Comparison of ENCODE assay signal across 9 cellular contexts in genomic region chr6:52263709-52264320, GRCh38. TPM values are rescaled to one million over a fixed set of nuclear protein-coding genes. Genes with fewer than 3 reads are reported as not detected.
A peak's percentile ranks its signal among the peaks of the same experiment; 100 is the strongest.
DNase-seq lines count a peak whose midpoint lies in the region; ATAC-seq, FAIRE-seq and TF ChIP-seq lines count a peak whose summit lies in the region.
"Had no signal": no experiment of that assay in that cellular context is flagged by ENCODE, and none has a peak within 500 bp of the region (broad histone marks: within the 10 kb centered on the region; RNA-seq: fewer than 3 reads in every experiment).

No MANE protein-coding gene starts in this region.

- peaks cover 7 to 19% of the 10 kb centered on the region in 2 donors for H3K4me1 Mint-ChIP-seq in natural killer cell treated with Interleukin-12 subunit alpha and Interleukin-12 subunit beta and Interleukin-15 and Interleukin-18, amount 100 ng/mL, for 72 hours (ENCODE audit: low read depth in 2 of 2)

- no peaks in the 10 kb centered on the region for H3K27me3 Mint-ChIP-seq in natural killer cell treated with Interleukin-12 subunit alpha and Interleukin-12 subunit beta and Interleukin-15 and Interleukin-18, amount 100 ng/mL, for 72 hours
- H3K27me3 Mint-ChIP-seq: IgD-negative memory B cell had no signal

- no peak overlapping the region for H3K4me3 ChIP-seq in endothelial cell of umbilical vein (replicated peaks in 1 of 3; ENCODE audit: insufficient read depth in 1 of 3, low read depth in 1 of 3, low read length in 3 of 3)

- peak; percentile 93 for FAIRE-seq in endothelial cell of umbilical vein (lab: Jason Lieb, UNC)

- no peaks in the 10 kb centered on the region for H3K79me2 ChIP-seq in endothelial cell of umbilical vein (ENCODE audit: control insufficient read depth, insufficient read depth, low read length)

- intact Hi-C loops in endothelial cell of umbilical vein (cut with micrococcal nuclease): loop anchor here (1.0 kb wide), 2 partner anchors 101 to 201 kb away; no protein-coding TSS in a partner anchor

- no peak overlapping the region for H2AFZ ChIP-seq in endothelial cell of umbilical vein (ENCODE audit: low read depth, low read length)

- H3K9me3 ChIP-seq in endothelial cell of umbilical vein (replicated peaks; ENCODE audit: control insufficient read depth, insufficient read depth, low read length): no peaks in the 10 kb centered on the region

- no peak overlapping the region for H3K4me2 ChIP-seq in endothelial cell of umbilical vein (ENCODE audit: insufficient read depth, low read length)

- peak overlapping the region in 1 of 2 donors; percentile 9 for H3K27ac Mint-ChIP-seq in natural killer cell treated with Interleukin-12 subunit alpha and Interleukin-12 subunit beta and Interleukin-15 and Interleukin-18, amount 100 ng/mL, for 72 hours

- DNase-seq in AG20443 (ENCODE audit: low spot score): peak; percentile 79
- DNase-seq in NCI-H82 (lab: John Stamatoyannopoulos, UW): peak; percentile 74
- DNase-seq in activated CD8-positive, alpha-beta memory T cell treated with anti-CD3 and anti-CD28 coated beads for 48 hours (ENCODE audit: low read depth in 2 of 3, low spot score in 2 of 3): peak in 2 of 3 experiments; percentile 25 to 29
- peak; percentile 70 for DNase-seq in endothelial cell of umbilical vein (ENCODE audit: low read depth, low spot score)
- peak; percentile 77 for DNase-seq in natural killer cell treated with Interleukin-12 subunit alpha and Interleukin-12 subunit beta and Interleukin-15 and Interleukin-18, amount 100 ng/mL, for 72 hours (ENCODE audit: low spot score)
- DNase-seq in stimulated activated naive CD4-positive, alpha-beta T cell treated with Interleukin-2 at 50 U/mL for 16 hours (lab: John Stamatoyannopoulos, UW): peak; percentile 62

- no peak overlapping the region for H3K27ac ChIP-seq in endothelial cell of umbilical vein (ENCODE audit: insufficient read depth, low read depth, low read length)

- no peaks in the 10 kb centered on the region for H4K20me1 ChIP-seq in endothelial cell of umbilical vein (replicated peaks; ENCODE audit: control insufficient read depth, extremely low read depth, insufficient read depth, low read length)

- POLR2A ChIA-PET in endothelial cell of umbilical vein (lab: Charles Lee): interaction anchor here (0.7 kb wide), 1 partner anchor 44 kb away, joined by 5 read pairs; no protein-coding TSS in a partner anchor

- H3K9me3 Mint-ChIP-seq in natural killer cell treated with Interleukin-12 subunit alpha and Interleukin-12 subunit beta and Interleukin-15 and Interleukin-18, amount 100 ng/mL, for 72 hours: no peaks in the 10 kb centered on the region
- H3K9me3 Mint-ChIP-seq: IgD-negative memory B cell had no signal

- BruUV-seq in endothelial cell of umbilical vein (replicated peaks; lab: Mats Ljungman, UMichigan): no TSS peak

- H3K9ac ChIP-seq in endothelial cell of umbilical vein (replicated peaks; ENCODE audit: extremely low read depth, insufficient read depth, low read length): no peak overlapping the region

- peaks cover 6% of the 10 kb centered on the region for H3K4me1 ChIP-seq in endothelial cell of umbilical vein (ENCODE audit: control insufficient read depth, extremely low read depth, insufficient read depth, low read length)

- dilution Hi-C loops in endothelial cell of umbilical vein (cut with MboI; ENCODE audit: extremely low pct_ligation_motif_present, low sequenced_read_pairs): loop anchor here (10.0 kb wide), 1 partner anchor 401 kb away; no protein-coding TSS in a partner anchor

- ATAC-seq in GM18520 (IDR thresholded peaks at IDR 0.05; ENCODE audit: unreplicated experiment) (peak; percentile 63), HG03108 (IDR thresholded peaks at IDR 0.05; ENCODE audit: unreplicated experiment) (peak; percentile 53)
- ATAC-seq in natural killer cell treated with Interleukin-12 subunit alpha and Interleukin-12 subunit beta and Interleukin-15 and Interleukin-18, amount 100 ng/mL, for 72 hours: peak; percentile 74 to 76

- peaks cover 14 to 24% of the 10 kb centered on the region in 2 experiments for H3K36me3 ChIP-seq in endothelial cell of umbilical vein (ENCODE audit: control insufficient read depth in 2 of 2, extremely low read depth in 1 of 2, insufficient read depth in 2 of 2, low read length in 2 of 2)

- H3K36me3 Mint-ChIP-seq in natural killer cell treated with Interleukin-12 subunit alpha and Interleukin-12 subunit beta and Interleukin-15 and Interleukin-18, amount 100 ng/mL, for 72 hours: peaks cover 44% of the 10 kb centered on the region
- H3K36me3 Mint-ChIP-seq: IgD-negative memory B cell had no signal

- TF ChIP-seq CTCF in endothelial cell of umbilical vein (IDR thresholded peaks at IDR 0.05; ENCODE audit: extremely low read depth in 1 of 2, insufficient read depth in 1 of 2, low read depth in 1 of 2, low read length in 2 of 2): peak; percentile 91 to 93

- H3K9me1 ChIP-seq in endothelial cell of umbilical vein (replicated peaks; ENCODE audit: control insufficient read depth, extremely low read depth, insufficient read depth, low read length): no peaks in the 10 kb centered on the region

- no peaks in the 10 kb centered on the region for H3K27me3 ChIP-seq in endothelial cell of umbilical vein (ENCODE audit: control insufficient read depth in 2 of 2, insufficient read depth in 2 of 2, low read length in 2 of 2)

- TF ChIP-seq POLR2A in endothelial cell of umbilical vein (IDR thresholded peaks at IDR 0.05; ENCODE audit: low read depth, low read length): no peak

- CTCF ChIA-PET in endothelial cell of umbilical vein (lab: Charles Lee): interaction anchor here (0.7 to 4.7 kb wide), 19 partner anchors 9 to 421 kb away, joined by 3 to 47 read pairs (median 4); partner anchors contain the start of genes MCM3 and PAQR8

- H3K4me3 Mint-ChIP-seq in natural killer cell treated with Interleukin-12 subunit alpha and Interleukin-12 subunit beta and Interleukin-15 and Interleukin-18, amount 100 ng/mL, for 72 hours: no peak overlapping the region

TF ChIP-seq in endothelial cell of umbilical vein, 7 proteins besides CTCF, POLR2A, EP300 and RAD21:
- TF ChIP-seq POLR2AphosphoS5 (IDR thresholded peaks at IDR 0.05; ENCODE audit: insufficient read depth, low read depth, low read length): no peak
- no peak for TF ChIP-seq JUN (IDR thresholded peaks at IDR 0.05; ENCODE audit: borderline replicate concordance, insufficient read depth, insufficient read length, low read depth)
- no peak for TF ChIP-seq GATA2 (IDR thresholded peaks at IDR 0.05; ENCODE audit: insufficient read depth, insufficient read length, low read depth, low read length)
- no peak for TF ChIP-seq EZH2 (IDR thresholded peaks at IDR 0.05; ENCODE audit: borderline replicate concordance, low read depth, low read length, severe bottlenecking)
- TF ChIP-seq MYC (IDR thresholded peaks at IDR 0.05; ENCODE audit: low read depth, low read length): no peak
- no peak for TF ChIP-seq FOS (IDR thresholded peaks at IDR 0.05; ENCODE audit: borderline replicate concordance, insufficient read depth, low read length)
- no peak for TF ChIP-seq MAX (IDR thresholded peaks at IDR 0.05; ENCODE audit: insufficient read depth, insufficient read length)

RNA-seq across cellular contexts. Expression of gene IL17F, which starts 19.5 kb away (rescaled TPM):
- not detected in 2 replicates for total RNA-seq in endothelial cell of umbilical vein
- polyA plus RNA-seq in endothelial cell of umbilical vein: not detected in 2 replicates
- polyA plus RNA-seq in endothelial cell of umbilical vein (2011; cell fraction: cytosol; rRNA removed): not detected in 2 replicates
- not detected in 2 replicates for polyA plus RNA-seq in endothelial cell of umbilical vein (2011; cell fraction: nucleus; rRNA removed)
- not detected in 2 replicates for polyA plus RNA-seq in endothelial cell of umbilical vein (2012)
- not detected in 2 replicates for polyA minus RNA-seq in endothelial cell of umbilical vein
- not detected for polyA minus RNA-seq in endothelial cell of umbilical vein (2011; cell fraction: cytosol; rRNA and poly(A)+ RNA removed)
- not detected in 2 replicates for polyA minus RNA-seq in endothelial cell of umbilical vein (2011; cell fraction: nucleus; rRNA and poly(A)+ RNA removed)
- 100 to 1,000 TPM in 1 of 2 donors, 10 to 100 TPM in 1; 56.3 to 241 TPM for total RNA-seq in natural killer cell treated with Interleukin-12 subunit alpha and Interleukin-12 subunit beta and Interleukin-15 and Interleukin-18, amount 100 ng/mL, for 72 hours
- polyA plus RNA-seq: IgD-negative memory B cell had no signal

RNA-seq across cellular contexts. Expression of gene MCM3, which starts 20.7 kb away (rescaled TPM):
- total RNA-seq in endothelial cell of umbilical vein: 80.6 and 81.6 TPM in 2 replicates
- 50.3 and 57.2 TPM in 2 replicates for polyA plus RNA-seq in endothelial cell of umbilical vein
- polyA plus RNA-seq in endothelial cell of umbilical vein (2011; cell fraction: cytosol; rRNA removed): 71.6 and 88.5 TPM in 2 replicates
- 107 and 153 TPM in 2 replicates for polyA plus RNA-seq in endothelial cell of umbilical vein (2011; cell fraction: nucleus; rRNA removed)
- 35.7 and 56.3 TPM in 2 replicates for polyA plus RNA-seq in endothelial cell of umbilical vein (2012)
- 99.5 and 110 TPM in 2 replicates for polyA minus RNA-seq in endothelial cell of umbilical vein
- 113 TPM for polyA minus RNA-seq in endothelial cell of umbilical vein (2011; cell fraction: cytosol; rRNA and poly(A)+ RNA removed)
- 37.7 and 72.2 TPM in 2 replicates for polyA minus RNA-seq in endothelial cell of umbilical vein (2011; cell fraction: nucleus; rRNA and poly(A)+ RNA removed)
- 100 to 1,000 TPM; 108 to 277 TPM for total RNA-seq in natural killer cell treated with Interleukin-12 subunit alpha and Interleukin-12 subunit beta and Interleukin-15 and Interleukin-18, amount 100 ng/mL, for 72 hours

Comparison
In these comparisons a context has a peak if more than half of its experiments do, and no peak if none do; other contexts are left out.
1. DNase-seq: peak in every context shown above with its lines; median percentile 79 in AG20443; 77 in natural killer cell treated with Interleukin-12 subunit alpha and Interleukin-12 subunit beta and Interleukin-15 and Interleukin-18, amount 100 ng/mL, for 72 hours; 74 in NCI-H82; 70 in endothelial cell of umbilical vein; 62 in stimulated activated naive CD4-positive, alpha-beta T cell treated with Interleukin-2 at 50 U/mL for 16 hours; 27 in activated CD8-positive, alpha-beta memory T cell treated with anti-CD3 and anti-CD28 coated beads for 48 hours.
2. RNA of gene IL17F, which starts 19.5 kb away (total RNA-seq): 56.3 to 241 TPM in natural killer cell treated with Interleukin-12 subunit alpha and Interleukin-12 subunit beta and Interleukin-15 and Interleukin-18, amount 100 ng/mL, for 72 hours; not detected in endothelial cell of umbilical vein; every median in the first group is over 10 times any median in the second.
3. Peak in every context shown above with its lines, with median percentiles within 50 percentile points of each other: ATAC-seq.